In genomic region chr20:53642196-53643030, GRCh38 we compare ENCODE assay signal across 8 cellular contexts.
DNase-seq lines count a peak whose midpoint lies in the region; ATAC-seq lines count a peak whose summit lies in the region.

No MANE protein-coding gene starts in this region.

- H3K4me1 ChIP-seq in adipocyte (ENCODE audit: control insufficient read depth, insufficient read depth, low read length), result peaks cover 15% of the 10 kb centered on the region

- peak; percentile 45 for ATAC-seq in HG03196 (IDR thresholded peaks at IDR 0.05; ENCODE audit: unreplicated experiment)

- peak; percentile 19 to 71 (median 48) for DNase-seq in stimulated activated naive CD4-positive, alpha-beta T cell (lab: John Stamatoyannopoulos, UW)
- DNase-seq in stimulated activated naive CD4-positive, alpha-beta T cell treated with Interleukin-2 at 50 U/mL for 16 hours (lab: John Stamatoyannopoulos, UW), result no peak
- DNase-seq in SIG-M5 (lab: John Stamatoyannopoulos, UW) (peak; percentile 90), adipocyte (ENCODE audit: low read depth) (peak; percentile 67), iPS-NIHi7 (ENCODE audit: extremely low spot score) (peak; percentile 55)
- DNase-seq in stimulated activated CD4-positive, alpha-beta T cell treated with anti-CD3 and anti-CD28 coated beads, TNF-alpha, amount 100 ng/mL, for 48 hours (ENCODE audit: low read depth in 3 of 3), result peak in 2 of 3 donors; percentile 29 to 38
- DNase-seq in NK-92 treated with Interleukin-12 subunit alpha and Interleukin-12 subunit beta, amount 100 ng/mL, for 24 hours (lab: John Stamatoyannopoulos, UW), result no peak

- H3K4me3 ChIP-seq in adipocyte (ENCODE audit: low read length), result peak overlapping the region; percentile 67

- H3K27me3 ChIP-seq in adipocyte (replicated peaks; ENCODE audit: control insufficient read depth, insufficient read depth, low read length), result no peaks in the 10 kb centered on the region

- H3K36me3 ChIP-seq in adipocyte (ENCODE audit: control insufficient read depth, insufficient read depth, low read length, severe bottlenecking), result no peaks in the 10 kb centered on the region

- no peaks in the 10 kb centered on the region for H3K9me3 ChIP-seq in adipocyte (ENCODE audit: control insufficient read depth, low read length)

- peak overlapping the region; percentile 73 for H3K9ac ChIP-seq in adipocyte (ENCODE audit: low read length)

Comparison
In these comparisons a context has a peak if more than half of its experiments do, and no peak if none do; other contexts are left out.
1. DNase-seq: peak in stimulated activated naive CD4-positive, alpha-beta T cell (6 of 6), SIG-M5 (single experiment), adipocyte (single experiment), iPS-NIHi7 (single experiment) and stimulated activated CD4-positive, alpha-beta T cell treated with anti-CD3 and anti-CD28 coated beads, TNF-alpha, amount 100 ng/mL, for 48 hours (2 of 3); none in stimulated activated naive CD4-positive, alpha-beta T cell treated with Interleukin-2 at 50 U/mL for 16 hours (single experiment) and NK-92 treated with Interleukin-12 subunit alpha and Interleukin-12 subunit beta, amount 100 ng/mL, for 24 hours (single experiment).